Comparison of ENCODE assay signal across 9 cellular contexts in the genomic region with DNA sequence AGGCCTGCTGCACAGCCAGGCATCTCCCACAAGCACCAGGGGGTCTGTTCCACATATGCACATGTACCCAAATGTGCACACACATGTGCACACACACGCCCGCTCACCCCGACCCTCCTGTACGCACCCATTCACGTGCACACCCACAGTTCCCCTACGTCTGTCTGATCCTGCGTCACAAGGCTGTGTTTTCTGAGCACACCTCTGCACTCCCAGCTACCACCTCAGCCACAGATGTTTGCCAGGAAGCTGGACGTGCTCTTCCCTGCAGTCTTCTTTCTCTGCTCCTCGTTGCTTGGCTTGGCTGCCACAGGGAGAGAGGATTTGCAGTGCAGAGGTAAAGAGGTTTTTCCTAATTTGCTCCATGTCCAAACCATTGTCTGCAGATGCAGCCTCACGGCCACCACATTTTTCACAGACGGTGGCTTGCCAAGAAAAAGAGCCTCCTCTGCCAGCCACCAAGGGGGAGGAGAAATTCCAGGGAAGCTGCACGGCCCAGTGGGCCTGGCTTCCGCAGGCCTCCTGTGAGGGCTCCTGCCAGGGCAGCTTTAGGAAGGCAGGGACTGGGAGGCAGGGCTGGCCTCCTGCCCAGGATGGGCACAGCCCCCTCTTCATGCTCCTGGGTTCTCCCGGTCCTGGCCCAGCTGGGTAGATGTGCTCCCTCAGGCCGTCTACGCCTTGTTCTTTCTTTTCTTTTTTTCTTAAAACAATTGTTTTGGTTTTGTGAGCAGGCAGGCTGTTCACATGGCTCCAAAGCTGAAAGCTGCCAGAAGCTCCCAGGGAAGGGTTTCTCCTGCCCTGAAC.
DNase-seq lines count a peak whose midpoint lies in the region; ATAC-seq and TF ChIP-seq lines count a peak whose summit lies in the region.
"Had no signal": no experiment of that assay in that cellular context is flagged by ENCODE, and none has a peak within 500 bp of the region (broad histone marks: within the 10 kb centered on the region; RNA-seq: fewer than 3 reads in every experiment).

No MANE protein-coding gene starts in this region.

- peak; percentile 13 for ATAC-seq in stimulated activated effector memory CD8-positive, alpha-beta T cell treated with anti-CD3 and anti-CD28 coated beads, Interleukin-12 subunit alpha, Interleukin-12 subunit beta, amount 100 ng/mL, for 72 hours
- ATAC-seq in HG02623 (IDR thresholded peaks at IDR 0.05; ENCODE audit: unreplicated experiment) (no peak), HG02852 (IDR thresholded peaks at IDR 0.05; ENCODE audit: unreplicated experiment) (no peak)
- ATAC-seq: activated naive CD4-positive, alpha-beta T cell treated with anti-CD3 and anti-CD28 coated beads, Interleukin-2, amount 50 U/mL, for 72 hours had no signal

- TF ChIP-seq CTCF in HFF-Myc (IDR thresholded peaks at IDR 0.05; ENCODE audit: low read depth, low read length, missing control alignments): no peak

- H3K27ac Mint-ChIP-seq in stimulated activated effector memory CD8-positive, alpha-beta T cell treated with anti-CD3 and anti-CD28 coated beads, Interleukin-12 subunit alpha, Interleukin-12 subunit beta, amount 100 ng/mL, for 72 hours: no peak overlapping the region

- peaks cover 3% of the 10 kb centered on the region for H3K9me3 Mint-ChIP-seq in stimulated activated effector memory CD8-positive, alpha-beta T cell treated with anti-CD3 and anti-CD28 coated beads, Interleukin-12 subunit alpha, Interleukin-12 subunit beta, amount 100 ng/mL, for 72 hours

- no peak overlapping the region for H3K4me3 Mint-ChIP-seq in stimulated activated effector memory CD8-positive, alpha-beta T cell treated with anti-CD3 and anti-CD28 coated beads, Interleukin-12 subunit alpha, Interleukin-12 subunit beta, amount 100 ng/mL, for 72 hours

- H3K36me3 Mint-ChIP-seq in stimulated activated effector memory CD8-positive, alpha-beta T cell treated with anti-CD3 and anti-CD28 coated beads, Interleukin-12 subunit alpha, Interleukin-12 subunit beta, amount 100 ng/mL, for 72 hours: no peaks in the 10 kb centered on the region

- no peaks in the 10 kb centered on the region for H3K4me1 Mint-ChIP-seq in stimulated activated effector memory CD8-positive, alpha-beta T cell treated with anti-CD3 and anti-CD28 coated beads, Interleukin-12 subunit alpha, Interleukin-12 subunit beta, amount 100 ng/mL, for 72 hours

- H3K4me3 ChIP-seq in HFF-Myc (replicated peaks; ENCODE audit: low read depth, low read length): no peak overlapping the region

- in situ Hi-C loops in T47D (cut with HindIII; ENCODE audit: low pct_unique_long_range_greater_than_20kb, low sequenced_read_pairs): no loop called here

- DNase-seq in HFF-Myc (ENCODE audit: extremely low read depth, low read depth): peak; percentile 29
- peak; percentile 43 to 61 for DNase-seq in T47D (ENCODE audit: low read depth in 1 of 2, low spot score in 1 of 2)
- peak; percentile 57 for DNase-seq in islet precursor cell
- DNase-seq in stimulated activated effector memory CD8-positive, alpha-beta T cell treated with anti-CD3 and anti-CD28 coated beads, Interleukin-12 subunit alpha, Interleukin-12 subunit beta, amount 100 ng/mL, for 72 hours (ENCODE audit: low spot score in 2 of 2): peak in 1 of 2 donors; percentile 34
- DNase-seq in stimulated activated CD4-positive, alpha-beta T cell treated with anti-CD3 and anti-CD28 coated beads, Interleukin-4, amount 100 ng/mL, for 24 hours: no peak
- DNase-seq in HPDE6-E6E7 (ENCODE audit: extremely low spot score): no peak

Comparison
In these comparisons a context has a peak if more than half of its experiments do, and no peak if none do; other contexts are left out.
1. DNase-seq: peak in HFF-Myc (single experiment), T47D (2 of 2) and islet precursor cell (single experiment); none in stimulated activated CD4-positive, alpha-beta T cell treated with anti-CD3 and anti-CD28 coated beads, Interleukin-4, amount 100 ng/mL, for 24 hours (single experiment) and HPDE6-E6E7 (single experiment).